ENCODE assay signal across 11 cellular contexts in the genomic region with DNA sequence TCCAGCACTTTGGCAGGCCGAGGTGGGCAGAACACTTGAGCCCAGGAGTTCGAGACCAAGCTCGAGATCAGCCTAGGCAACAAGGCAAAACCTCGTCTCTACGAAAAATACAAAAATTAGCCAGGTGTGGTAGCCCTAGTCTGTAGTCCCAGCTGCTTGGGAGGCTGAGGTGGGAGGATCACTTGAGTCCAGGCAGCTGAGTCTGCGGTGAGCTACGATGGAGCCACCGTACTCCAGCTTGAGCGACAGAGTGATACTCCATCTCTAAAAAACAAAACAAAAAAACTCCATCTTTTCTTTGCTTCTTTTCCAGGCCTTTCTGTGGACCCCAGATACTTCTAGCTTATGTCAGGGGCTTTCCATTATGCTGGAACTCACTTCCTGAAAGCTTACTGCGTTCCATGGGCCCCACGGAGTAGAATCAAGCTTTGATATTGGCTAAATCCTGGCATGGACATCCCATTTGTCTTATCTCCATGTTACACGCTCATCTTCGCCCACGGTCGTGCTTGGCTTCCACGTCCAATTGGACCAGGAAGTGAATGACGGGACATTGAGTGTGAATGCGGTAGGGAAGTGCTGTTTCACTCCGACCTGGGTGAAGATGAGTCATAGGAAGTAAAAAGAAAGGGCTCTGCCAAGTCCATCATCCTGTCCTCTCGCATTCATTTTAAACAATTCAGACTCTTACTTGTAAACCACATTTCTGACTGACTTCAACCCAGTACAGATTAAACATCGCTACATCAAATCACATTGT. TPM values are rescaled to one million over a fixed set of nuclear protein-coding genes. Genes with fewer than 3 reads are reported as not detected.
A peak's percentile ranks its signal among the peaks of the same experiment; 100 is the strongest.
DNase-seq lines count a peak whose midpoint lies in the region; ATAC-seq and TF ChIP-seq lines count a peak whose summit lies in the region.
"Had no signal": no experiment of that assay in that cellular context is flagged by ENCODE, and none has a peak within 500 bp of the region (broad histone marks: within the 10 kb centered on the region; RNA-seq: fewer than 3 reads in every experiment).

No MANE protein-coding gene starts in this region.

- H3K36me3 ChIP-seq in left lung, result no peaks in the 10 kb centered on the region
- H3K36me3 ChIP-seq: neutrophil had no signal

- DNase-seq in COLO829 (ENCODE audit: low spot score) (peak; percentile 74), M059J (ENCODE audit: low read depth) (peak; percentile 84), choroid plexus epithelial cell (ENCODE audit: low read depth) (peak; percentile 76), left lung (no peak), medulla oblongata (ENCODE audit: extremely low spot score) (no peak), NCI-H446 treated with DMSO at 0.1 percent for 48 hours (lab: John Stamatoyannopoulos, UW) (no peak)
- no peak for DNase-seq in effector CD4-positive, alpha-beta T cell
- DNase-seq: DMS153, MM.1S had no signal

- H3K4me1 ChIP-seq in left lung, result peaks cover 0 to 7% of the 10 kb centered on the region in 2 donors

- ATAC-seq in left lung (peak; percentile 30), HG03175 (IDR thresholded peaks at IDR 0.05; ENCODE audit: unreplicated experiment) (no peak)

- H3K9me3 ChIP-seq in left lung, result no peaks in the 10 kb centered on the region
- H3K9me3 ChIP-seq: neutrophil had no signal

- H3K27ac ChIP-seq in left lung, result no peak overlapping the region
- H3K27ac ChIP-seq: neutrophil had no signal

- no peak overlapping the region for H3K4me3 ChIP-seq in choroid plexus epithelial cell (ENCODE audit: low read depth, low read length)
- no peak overlapping the region for H3K4me3 ChIP-seq in left lung

- no peaks in the 10 kb centered on the region for H3K27me3 ChIP-seq in left lung

- intact Hi-C loops in left lung (cut with DNase I), result no loop called here

- TF ChIP-seq CTCF in choroid plexus epithelial cell (conservative IDR thresholded peaks at IDR 0.05; ENCODE audit: low read depth, low read length) (no peak), left lung (IDR thresholded peaks at IDR 0.05) (no peak)

RNA-seq across cellular contexts. Expression of a gene that starts 45.7 kb away (rescaled TPM):
- total RNA-seq in M059J (2014; rRNA removed; shearing (Covaris generic)), result 9.3 and 10.2 TPM in 2 replicates
- total RNA-seq in left lung, result 10 to 100 TPM; 13.2 to 16.0 TPM

Comparison
In these comparisons a context has a peak if more than half of its experiments do, and no peak if none do; other contexts are left out.
1. DNase-seq: peak in COLO829 (single experiment), M059J (single experiment) and choroid plexus epithelial cell (single experiment); none in left lung (0 of 2), medulla oblongata (single experiment), NCI-H446 treated with DMSO at 0.1 percent for 48 hours (single experiment) and effector CD4-positive, alpha-beta T cell (single experiment).